In the genomic region with DNA sequence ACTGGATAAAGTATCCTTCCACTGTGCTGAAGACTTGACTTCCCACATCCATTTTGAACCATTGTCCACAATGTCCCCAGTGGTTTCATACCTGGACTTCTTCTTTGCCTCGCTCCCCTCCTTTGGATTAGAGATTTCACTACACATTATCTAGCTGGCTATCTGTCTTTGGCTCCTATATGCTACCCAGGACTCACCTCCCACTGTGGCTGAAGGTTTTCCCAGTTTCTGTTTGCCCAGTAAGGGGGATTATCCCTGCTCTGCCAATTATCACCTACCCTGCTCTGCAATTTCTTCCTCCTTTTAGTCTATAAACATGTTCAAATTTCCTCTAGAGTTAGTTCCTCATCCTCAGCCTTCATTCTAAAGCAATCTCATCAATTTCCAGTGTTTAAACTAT, we compare ENCODE assay signal across 1 cellular context.
TF ChIP-seq lines count a peak whose summit lies in the region.

No MANE protein-coding gene starts in this region.

TF ChIP-seq in GM23338, 12 proteins besides CTCF, POLR2A, EP300 and RAD21 (continued from another document):
- TF ChIP-seq, protein P1, sequence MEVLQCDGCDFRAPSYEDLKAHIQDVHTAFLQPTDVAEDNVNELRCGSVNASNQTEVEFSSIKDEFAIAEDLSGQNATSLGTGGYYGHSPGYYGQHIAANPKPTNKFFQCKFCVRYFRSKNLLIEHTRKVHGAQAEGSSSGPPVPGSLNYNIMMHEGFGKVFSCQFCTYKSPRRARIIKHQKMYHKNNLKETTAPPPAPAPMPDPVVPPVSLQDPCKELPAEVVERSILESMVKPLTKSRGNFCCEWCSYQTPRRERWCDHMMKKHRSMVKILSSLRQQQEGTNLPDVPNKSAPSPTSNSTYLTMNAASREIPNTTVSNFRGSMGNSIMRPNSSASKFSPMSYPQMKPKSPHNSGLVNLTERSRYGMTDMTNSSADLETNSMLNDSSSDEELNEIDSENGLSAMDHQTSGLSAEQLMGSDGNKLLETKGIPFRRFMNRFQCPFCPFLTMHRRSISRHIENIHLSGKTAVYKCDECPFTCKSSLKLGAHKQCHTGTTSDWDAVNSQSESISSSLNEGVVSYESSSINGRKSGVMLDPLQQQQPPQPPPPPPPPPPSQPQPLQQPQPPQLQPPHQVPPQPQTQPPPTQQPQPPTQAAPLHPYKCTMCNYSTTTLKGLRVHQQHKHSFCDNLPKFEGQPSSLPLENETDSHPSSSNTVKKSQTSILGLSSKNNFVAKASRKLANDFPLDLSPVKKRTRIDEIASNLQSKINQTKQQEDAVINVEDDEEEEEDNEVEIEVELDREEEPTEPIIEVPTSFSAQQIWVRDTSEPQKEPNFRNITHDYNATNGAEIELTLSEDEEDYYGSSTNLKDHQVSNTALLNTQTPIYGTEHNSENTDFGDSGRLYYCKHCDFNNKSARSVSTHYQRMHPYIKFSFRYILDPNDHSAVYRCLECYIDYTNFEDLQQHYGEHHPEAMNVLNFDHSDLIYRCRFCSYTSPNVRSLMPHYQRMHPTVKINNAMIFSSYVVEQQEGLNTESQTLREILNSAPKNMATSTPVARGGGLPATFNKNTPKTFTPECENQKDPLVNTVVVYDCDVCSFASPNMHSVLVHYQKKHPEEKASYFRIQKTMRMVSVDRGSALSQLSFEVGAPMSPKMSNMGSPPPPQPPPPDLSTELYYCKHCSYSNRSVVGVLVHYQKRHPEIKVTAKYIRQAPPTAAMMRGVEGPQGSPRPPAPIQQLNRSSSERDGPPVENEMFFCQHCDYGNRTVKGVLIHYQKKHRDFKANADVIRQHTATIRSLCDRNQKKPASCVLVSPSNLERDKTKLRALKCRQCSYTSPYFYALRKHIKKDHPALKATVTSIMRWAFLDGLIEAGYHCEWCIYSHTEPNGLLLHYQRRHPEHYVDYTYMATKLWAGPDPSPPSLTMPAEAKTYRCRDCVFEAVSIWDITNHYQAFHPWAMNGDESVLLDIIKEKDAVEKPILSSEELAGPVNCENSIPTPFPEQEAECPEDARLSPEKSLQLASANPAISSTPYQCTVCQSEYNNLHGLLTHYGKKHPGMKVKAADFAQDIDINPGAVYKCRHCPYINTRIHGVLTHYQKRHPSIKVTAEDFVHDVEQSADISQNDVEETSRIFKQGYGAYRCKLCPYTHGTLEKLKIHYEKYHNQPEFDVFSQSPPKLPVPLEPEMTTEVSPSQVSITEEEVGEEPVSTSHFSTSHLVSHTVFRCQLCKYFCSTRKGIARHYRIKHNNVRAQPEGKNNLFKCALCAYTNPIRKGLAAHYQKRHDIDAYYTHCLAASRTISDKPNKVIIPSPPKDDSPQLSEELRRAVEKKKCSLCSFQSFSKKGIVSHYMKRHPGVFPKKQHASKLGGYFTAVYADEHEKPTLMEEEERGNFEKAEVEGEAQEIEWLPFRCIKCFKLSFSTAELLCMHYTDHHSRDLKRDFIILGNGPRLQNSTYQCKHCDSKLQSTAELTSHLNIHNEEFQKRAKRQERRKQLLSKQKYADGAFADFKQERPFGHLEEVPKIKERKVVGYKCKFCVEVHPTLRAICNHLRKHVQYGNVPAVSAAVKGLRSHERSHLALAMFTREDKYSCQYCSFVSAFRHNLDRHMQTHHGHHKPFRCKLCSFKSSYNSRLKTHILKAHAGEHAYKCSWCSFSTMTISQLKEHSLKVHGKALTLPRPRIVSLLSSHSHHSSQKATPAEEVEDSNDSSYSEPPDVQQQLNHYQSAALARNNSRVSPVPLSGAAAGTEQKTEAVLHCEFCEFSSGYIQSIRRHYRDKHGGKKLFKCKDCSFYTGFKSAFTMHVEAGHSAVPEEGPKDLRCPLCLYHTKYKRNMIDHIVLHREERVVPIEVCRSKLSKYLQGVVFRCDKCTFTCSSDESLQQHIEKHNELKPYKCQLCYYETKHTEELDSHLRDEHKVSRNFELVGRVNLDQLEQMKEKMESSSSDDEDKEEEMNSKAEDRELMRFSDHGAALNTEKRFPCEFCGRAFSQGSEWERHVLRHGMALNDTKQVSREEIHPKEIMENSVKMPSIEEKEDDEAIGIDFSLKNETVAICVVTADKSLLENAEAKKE (CRISPR knock-in tag; IDR thresholded peaks at IDR 0.05), result no peak
- TF ChIP-seq JUNB (IDR thresholded peaks at IDR 0.05; ENCODE audit: unreplicated experiment) (no peak), EZH2 (IDR thresholded peaks at IDR 0.05; ENCODE audit: low read depth, unreplicated experiment) (no peak)
- TF ChIP-seq, protein P2, sequence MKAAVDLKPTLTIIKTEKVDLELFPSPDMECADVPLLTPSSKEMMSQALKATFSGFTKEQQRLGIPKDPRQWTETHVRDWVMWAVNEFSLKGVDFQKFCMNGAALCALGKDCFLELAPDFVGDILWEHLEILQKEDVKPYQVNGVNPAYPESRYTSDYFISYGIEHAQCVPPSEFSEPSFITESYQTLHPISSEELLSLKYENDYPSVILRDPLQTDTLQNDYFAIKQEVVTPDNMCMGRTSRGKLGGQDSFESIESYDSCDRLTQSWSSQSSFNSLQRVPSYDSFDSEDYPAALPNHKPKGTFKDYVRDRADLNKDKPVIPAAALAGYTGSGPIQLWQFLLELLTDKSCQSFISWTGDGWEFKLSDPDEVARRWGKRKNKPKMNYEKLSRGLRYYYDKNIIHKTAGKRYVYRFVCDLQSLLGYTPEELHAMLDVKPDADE (IDR thresholded peaks at IDR 0.05), result no peak
